Comparison of ENCODE assay signal across 24 cellular contexts in genomic region chr1:115577513-115577912, GRCh38.
DNase-seq lines count a peak whose midpoint lies in the region; ATAC-seq, FAIRE-seq and TF ChIP-seq lines count a peak whose summit lies in the region.
"Had no signal": no experiment of that assay in that cellular context is flagged by ENCODE, and none has a peak within 500 bp of the region (broad histone marks: within the 10 kb centered on the region; RNA-seq: fewer than 3 reads in every experiment).

No MANE protein-coding gene starts in this region.

- CTCF ChIA-PET in activated CD8-positive, alpha-beta T cell treated with anti-CD3 and anti-CD28 coated beads for 36 hours (lab: Charles Lee) = no interaction called here
- CTCF ChIA-PET in activated CD8-positive, alpha-beta T cell treated with anti-CD3 and anti-CD28 coated beads, Interleukin-2, amount 10 ng/mL, durations not matched to agents 7 days and 5 days (lab: Charles Lee) = no interaction called here

- no peak for DNase-seq in activated CD8-positive, alpha-beta T cell treated with anti-CD3 and anti-CD28 coated beads for 36 hours
- DNase-seq in activated CD8-positive, alpha-beta T cell treated with anti-CD3 and anti-CD28 coated beads, Interleukin-2, amount 10 ng/mL, durations not matched to agents 7 days and 5 days = no peak
- no peak for DNase-seq in activated naive CD8-positive, alpha-beta T cell treated with anti-CD3 and anti-CD28 coated beads, Interleukin-2, amount 50 U/mL, for 24 hours
- DNase-seq in activated naive CD8-positive, alpha-beta T cell treated with anti-CD3 and anti-CD28 coated beads for 36 hours = no peak
- DNase-seq in stimulated activated naive B cell treated with anti-CD40 and anti-IgM and Interleukin-4, amounts not matched to agents 10 μg/mL and 1 μg/mL and 100 μg/mL, for 72 hours = no peak
- no peak for DNase-seq in stimulated activated naive CD8-positive, alpha-beta T cell treated with anti-CD3 and anti-CD28 coated beads, Interleukin-15, amount 100 ng/mL, for 72 hours
- DNase-seq in HAP-1 (ENCODE audit: low spot score in 2 of 2) (no peak), kidney (no peak)
- DNase-seq: AML-193; Caco-2; Calu3; CD4-positive, alpha-beta T cell; CD8-positive, alpha-beta T cell; DMS79 treated with DMSO at 0.1 percent for 48 hours; GF-D8 had no signal

- peaks cover 3% of the 10 kb centered on the region; the same call in 1 of the 2 replicates for H3K9me3 ChIP-seq in HAP-1
- peaks cover 0 to 2% of the 10 kb centered on the region in 2 donors for H3K9me3 ChIP-seq in kidney (ENCODE audit: control insufficient read depth in 1 of 2, low read length in 2 of 2)
- H3K9me3 ChIP-seq: Caco-2 had no signal

- peaks cover 8% of the 10 kb centered on the region for H3K9me3 Mint-ChIP-seq in activated CD8-positive, alpha-beta T cell treated with anti-CD3 and anti-CD28 coated beads for 36 hours
- H3K9me3 Mint-ChIP-seq in activated CD8-positive, alpha-beta T cell treated with anti-CD3 and anti-CD28 coated beads, Interleukin-2, amount 10 ng/mL, durations not matched to agents 7 days and 5 days (ENCODE audit: insufficient read depth) = no peaks in the 10 kb centered on the region
- H3K9me3 Mint-ChIP-seq in activated naive CD8-positive, alpha-beta T cell treated with anti-CD3 and anti-CD28 coated beads, Interleukin-2, amount 50 U/mL, for 24 hours = peaks cover 20% of the 10 kb centered on the region
- H3K9me3 Mint-ChIP-seq in activated naive CD8-positive, alpha-beta T cell treated with anti-CD3 and anti-CD28 coated beads for 36 hours = peaks cover 14% of the 10 kb centered on the region
- peaks cover 20 to 21% of the 10 kb centered on the region in 2 donors for H3K9me3 Mint-ChIP-seq in stimulated activated naive B cell treated with anti-CD40 and anti-IgM and Interleukin-4, amounts not matched to agents 10 μg/mL and 1 μg/mL and 100 μg/mL, for 72 hours
- peaks cover 14 to 30% of the 10 kb centered on the region in 2 donors for H3K9me3 Mint-ChIP-seq in stimulated activated naive CD8-positive, alpha-beta T cell treated with anti-CD3 and anti-CD28 coated beads, Interleukin-15, amount 100 ng/mL, for 72 hours

- H3K9ac ChIP-seq in kidney (ENCODE audit: low read length in 2 of 2) = no peak overlapping the region
- H3K9ac ChIP-seq: BLaER1 treated with 17β-estradiol and CSF1 and Interleukin-3, amounts not matched to agents 10 nM and 100 nM had no signal

- H3K4me1 ChIP-seq in HAP-1 (no peaks in the 10 kb centered on the region), kidney (ENCODE audit: control insufficient read depth in 1 of 2, insufficient read depth in 1 of 2, low read depth in 1 of 2, low read length in 2 of 2) (no peaks in the 10 kb centered on the region)
- H3K4me1 ChIP-seq: A549; BLaER1 treated with 17β-estradiol and CSF1 and Interleukin-3, amounts not matched to agents 10 nM and 100 nM; Caco-2 had no signal

- no peak overlapping the region for H3K4me3 Mint-ChIP-seq in activated CD8-positive, alpha-beta T cell treated with anti-CD3 and anti-CD28 coated beads for 36 hours
- no peak overlapping the region for H3K4me3 Mint-ChIP-seq in activated CD8-positive, alpha-beta T cell treated with anti-CD3 and anti-CD28 coated beads, Interleukin-2, amount 10 ng/mL, durations not matched to agents 7 days and 5 days
- H3K4me3 Mint-ChIP-seq in activated naive CD8-positive, alpha-beta T cell treated with anti-CD3 and anti-CD28 coated beads, Interleukin-2, amount 50 U/mL, for 24 hours = no peak overlapping the region
- no peak overlapping the region for H3K4me3 Mint-ChIP-seq in activated naive CD8-positive, alpha-beta T cell treated with anti-CD3 and anti-CD28 coated beads for 36 hours
- no peak overlapping the region for H3K4me3 Mint-ChIP-seq in stimulated activated naive B cell treated with anti-CD40 and anti-IgM and Interleukin-4, amounts not matched to agents 10 μg/mL and 1 μg/mL and 100 μg/mL, for 72 hours
- H3K4me3 Mint-ChIP-seq in stimulated activated naive CD8-positive, alpha-beta T cell treated with anti-CD3 and anti-CD28 coated beads, Interleukin-15, amount 100 ng/mL, for 72 hours = no peak overlapping the region
- H3K4me3 Mint-ChIP-seq: B cell; CD4-positive, alpha-beta T cell; CD8-positive, alpha-beta T cell had no signal

- H3K27ac Mint-ChIP-seq in activated CD8-positive, alpha-beta T cell treated with anti-CD3 and anti-CD28 coated beads for 36 hours = no peak overlapping the region
- no peak overlapping the region for H3K27ac Mint-ChIP-seq in activated CD8-positive, alpha-beta T cell treated with anti-CD3 and anti-CD28 coated beads, Interleukin-2, amount 10 ng/mL, durations not matched to agents 7 days and 5 days
- peak overlapping the region; percentile 48 for H3K27ac Mint-ChIP-seq in activated naive CD8-positive, alpha-beta T cell treated with anti-CD3 and anti-CD28 coated beads, Interleukin-2, amount 50 U/mL, for 24 hours
- H3K27ac Mint-ChIP-seq in activated naive CD8-positive, alpha-beta T cell treated with anti-CD3 and anti-CD28 coated beads for 36 hours = no peak overlapping the region
- no peak overlapping the region for H3K27ac Mint-ChIP-seq in stimulated activated naive B cell treated with anti-CD40 and anti-IgM and Interleukin-4, amounts not matched to agents 10 μg/mL and 1 μg/mL and 100 μg/mL, for 72 hours
- no peak overlapping the region for H3K27ac Mint-ChIP-seq in stimulated activated naive CD8-positive, alpha-beta T cell treated with anti-CD3 and anti-CD28 coated beads, Interleukin-15, amount 100 ng/mL, for 72 hours
- H3K27ac Mint-ChIP-seq: B cell; CD4-positive, alpha-beta T cell; CD8-positive, alpha-beta T cell had no signal

- intact Hi-C loops in activated CD8-positive, alpha-beta T cell treated with anti-CD3 and anti-CD28 coated beads for 36 hours (cut with micrococcal nuclease) = no loop called here
- intact Hi-C loops in kidney (cut with DNase I) = no loop called here

- H3K36me3 ChIP-seq in HAP-1 (replicated peaks) (no peaks in the 10 kb centered on the region), kidney (ENCODE audit: control insufficient read depth in 1 of 2, insufficient read depth in 2 of 2, low read length in 2 of 2) (no peaks in the 10 kb centered on the region)
- H3K36me3 ChIP-seq: BLaER1 treated with 17β-estradiol and CSF1 and Interleukin-3, amounts not matched to agents 10 nM and 100 nM had no signal

- in situ Hi-C loops in HAP-1 (cut with MboI; ENCODE audit: low sequenced_read_pairs) = loop anchor here (25.0 kb wide), 1 partner anchor 590 kb away; no protein-coding TSS in a partner anchor

- no peak for TF ChIP-seq CTCF in activated CD8-positive, alpha-beta T cell treated with anti-CD3 and anti-CD28 coated beads for 36 hours (IDR thresholded peaks at IDR 0.05)
- TF ChIP-seq CTCF in kidney (IDR thresholded peaks at IDR 0.05; ENCODE audit: borderline replicate concordance, extremely low read depth, insufficient read depth) = no peak

- peaks cover 7% of the 10 kb centered on the region for H3K27me3 Mint-ChIP-seq in activated CD8-positive, alpha-beta T cell treated with anti-CD3 and anti-CD28 coated beads for 36 hours
- H3K27me3 Mint-ChIP-seq in activated CD8-positive, alpha-beta T cell treated with anti-CD3 and anti-CD28 coated beads, Interleukin-2, amount 10 ng/mL, durations not matched to agents 7 days and 5 days (ENCODE audit: low read depth) = no peaks in the 10 kb centered on the region
- peaks cover 7% of the 10 kb centered on the region for H3K27me3 Mint-ChIP-seq in activated naive CD8-positive, alpha-beta T cell treated with anti-CD3 and anti-CD28 coated beads, Interleukin-2, amount 50 U/mL, for 24 hours
- H3K27me3 Mint-ChIP-seq in activated naive CD8-positive, alpha-beta T cell treated with anti-CD3 and anti-CD28 coated beads for 36 hours = peaks cover 14% of the 10 kb centered on the region
- H3K27me3 Mint-ChIP-seq in stimulated activated naive B cell treated with anti-CD40 and anti-IgM and Interleukin-4, amounts not matched to agents 10 μg/mL and 1 μg/mL and 100 μg/mL, for 72 hours = peaks cover 0 to 6% of the 10 kb centered on the region in 2 donors
- no peaks in the 10 kb centered on the region for H3K27me3 Mint-ChIP-seq in stimulated activated naive CD8-positive, alpha-beta T cell treated with anti-CD3 and anti-CD28 coated beads, Interleukin-15, amount 100 ng/mL, for 72 hours
- H3K27me3 Mint-ChIP-seq: B cell had no signal

- POLR2A ChIA-PET in activated CD8-positive, alpha-beta T cell treated with anti-CD3 and anti-CD28 coated beads for 36 hours (lab: Charles Lee) = no interaction called here
- POLR2A ChIA-PET in activated CD8-positive, alpha-beta T cell treated with anti-CD3 and anti-CD28 coated beads, Interleukin-2, amount 10 ng/mL, durations not matched to agents 7 days and 5 days (lab: Charles Lee) = no interaction called here

- FAIRE-seq in kidney (lab: Jason Lieb, UNC) = no peak
- FAIRE-seq: A549, D721Med, G401.6, GM12891, GM19239 had no signal

- H3K4me3 ChIP-seq in HAP-1 (no peak overlapping the region), kidney (ENCODE audit: low read length in 2 of 2) (no peak overlapping the region)
- H3K4me3 ChIP-seq: A549; BLaER1 treated with 17β-estradiol and CSF1 and Interleukin-3, amounts not matched to agents 10 nM and 100 nM had no signal

- no peaks in the 10 kb centered on the region for H3K4me1 Mint-ChIP-seq in activated CD8-positive, alpha-beta T cell treated with anti-CD3 and anti-CD28 coated beads for 36 hours (ENCODE audit: low read depth)
- H3K4me1 Mint-ChIP-seq in activated CD8-positive, alpha-beta T cell treated with anti-CD3 and anti-CD28 coated beads, Interleukin-2, amount 10 ng/mL, durations not matched to agents 7 days and 5 days (ENCODE audit: low read depth) = no peaks in the 10 kb centered on the region
- peaks cover 3% of the 10 kb centered on the region for H3K4me1 Mint-ChIP-seq in activated naive CD8-positive, alpha-beta T cell treated with anti-CD3 and anti-CD28 coated beads, Interleukin-2, amount 50 U/mL, for 24 hours
- H3K4me1 Mint-ChIP-seq in activated naive CD8-positive, alpha-beta T cell treated with anti-CD3 and anti-CD28 coated beads for 36 hours = no peaks in the 10 kb centered on the region
- H3K4me1 Mint-ChIP-seq in stimulated activated naive B cell treated with anti-CD40 and anti-IgM and Interleukin-4, amounts not matched to agents 10 μg/mL and 1 μg/mL and 100 μg/mL, for 72 hours = no peaks in the 10 kb centered on the region
- no peaks in the 10 kb centered on the region for H3K4me1 Mint-ChIP-seq in stimulated activated naive CD8-positive, alpha-beta T cell treated with anti-CD3 and anti-CD28 coated beads, Interleukin-15, amount 100 ng/mL, for 72 hours
- H3K4me1 Mint-ChIP-seq: B cell had no signal

- no peaks in the 10 kb centered on the region for H3K27me3 ChIP-seq in HAP-1 (ENCODE audit: low read depth)
- H3K27me3 ChIP-seq: BLaER1 treated with 17β-estradiol and CSF1 and Interleukin-3, amounts not matched to agents 10 nM and 100 nM had no signal

- H3K36me3 Mint-ChIP-seq in activated CD8-positive, alpha-beta T cell treated with anti-CD3 and anti-CD28 coated beads for 36 hours (ENCODE audit: low read depth) = no peaks in the 10 kb centered on the region
- no peaks in the 10 kb centered on the region for H3K36me3 Mint-ChIP-seq in activated CD8-positive, alpha-beta T cell treated with anti-CD3 and anti-CD28 coated beads, Interleukin-2, amount 10 ng/mL, durations not matched to agents 7 days and 5 days (ENCODE audit: low read depth)
- peaks cover 6% of the 10 kb centered on the region for H3K36me3 Mint-ChIP-seq in activated naive CD8-positive, alpha-beta T cell treated with anti-CD3 and anti-CD28 coated beads, Interleukin-2, amount 50 U/mL, for 24 hours (ENCODE audit: low read depth)
- H3K36me3 Mint-ChIP-seq in activated naive CD8-positive, alpha-beta T cell treated with anti-CD3 and anti-CD28 coated beads for 36 hours = peaks cover 5% of the 10 kb centered on the region
- H3K36me3 Mint-ChIP-seq in stimulated activated naive B cell treated with anti-CD40 and anti-IgM and Interleukin-4, amounts not matched to agents 10 μg/mL and 1 μg/mL and 100 μg/mL, for 72 hours = no peaks in the 10 kb centered on the region
- H3K36me3 Mint-ChIP-seq: CD8-positive, alpha-beta T cell had no signal

- ATAC-seq in activated CD8-positive, alpha-beta T cell treated with anti-CD3 and anti-CD28 coated beads for 36 hours = peak; percentile 24
- ATAC-seq in activated CD8-positive, alpha-beta T cell treated with anti-CD3 and anti-CD28 coated beads, Interleukin-2, amount 10 ng/mL, durations not matched to agents 7 days and 5 days = no peak
- ATAC-seq in activated naive CD8-positive, alpha-beta T cell treated with anti-CD3 and anti-CD28 coated beads, Interleukin-2, amount 50 U/mL, for 24 hours = peak; percentile 69
- ATAC-seq in stimulated activated naive B cell treated with anti-CD40 and anti-IgM and Interleukin-4, amounts not matched to agents 10 μg/mL and 1 μg/mL and 100 μg/mL, for 72 hours (replicated peaks) = peak; percentile 23 to 67
- ATAC-seq in stimulated activated naive CD8-positive, alpha-beta T cell treated with anti-CD3 and anti-CD28 coated beads, Interleukin-15, amount 100 ng/mL, for 72 hours = peak; percentile 54
- ATAC-seq: A549; CD8-positive, alpha-beta T cell had no signal

- H3K27ac ChIP-seq in kidney (ENCODE audit: low read depth in 2 of 2, low read length in 2 of 2) = no peak overlapping the region
- H3K27ac ChIP-seq: 22Rv1; A549; BLaER1 treated with 17β-estradiol and CSF1 and Interleukin-3, amounts not matched to agents 10 nM and 100 nM; C4-2B had no signal
